In genomic region chr9:100449420-100449819, GRCh38 we compare ENCODE assay signal across 15 cellular contexts. TPM values are rescaled to one million over a fixed set of nuclear protein-coding genes. Genes with fewer than 3 reads are reported as not detected.
DNase-seq lines count a peak whose midpoint lies in the region; ATAC-seq and TF ChIP-seq lines count a peak whose summit lies in the region.
"Had no signal": no experiment of that assay in that cellular context is flagged by ENCODE, and none has a peak within 500 bp of the region (broad histone marks: within the 10 kb centered on the region; RNA-seq: fewer than 3 reads in every experiment).

No MANE protein-coding gene starts in this region.

- no peak overlapping the region for H3K27ac ChIP-seq in smooth muscle cell (ENCODE audit: low read depth)
- H3K27ac ChIP-seq: SJSA1 had no signal

- peaks cover 49% of the 10 kb centered on the region for H4K20me1 ChIP-seq in smooth muscle cell (ENCODE audit: low read depth)

- H3K27me3 ChIP-seq in smooth muscle cell (ENCODE audit: low read depth), result no peaks in the 10 kb centered on the region
- H3K27me3 ChIP-seq: SJSA1, transverse colon had no signal

- peak; percentile 76 for ATAC-seq in GM18907 (IDR thresholded peaks at IDR 0.05; ENCODE audit: unreplicated experiment)
- peak; percentile 66 for ATAC-seq in HG02610 (IDR thresholded peaks at IDR 0.05; ENCODE audit: unreplicated experiment)
- peak; percentile 54 for ATAC-seq in HG03521 (IDR thresholded peaks at IDR 0.05; ENCODE audit: unreplicated experiment)

- 100% methylated on average over 2 of the region's 2 CpGs for WGBS in smooth muscle cell (ENCODE audit: low lambda C conversion rate)

- peaks cover 32% of the 10 kb centered on the region for H3K36me3 ChIP-seq in smooth muscle cell (ENCODE audit: low read depth)
- H3K36me3 ChIP-seq: transverse colon had no signal

- peak; percentile 47 for DNase-seq in GM10248 (ENCODE audit: extremely low spot score)
- no peak for DNase-seq in pons (ENCODE audit: low spot score)
- DNase-seq in NOMO-1 treated with dmso at 0.1 percent for 144 hours (lab: John Stamatoyannopoulos, UW; ENCODE audit: unreplicated experiment), result no peak
- no peak for DNase-seq in smooth muscle cell (lab: John Stamatoyannopoulos, UW; ENCODE audit: unreplicated experiment)
- DNase-seq in LoVo (ENCODE audit: low spot score), result no peak
- DNase-seq: amygdala, naive B cell, NCI-H2081, transverse colon had no signal

- no peaks in the 10 kb centered on the region for H3F3A ChIP-seq in smooth muscle cell (ENCODE audit: low read depth)

- H3K9ac ChIP-seq in smooth muscle cell (ENCODE audit: low read depth), result no peak overlapping the region

- no peak overlapping the region for H2AFZ ChIP-seq in smooth muscle cell (ENCODE audit: low read depth)

- no peak overlapping the region for H3K4me2 ChIP-seq in smooth muscle cell

- H3K4me1 ChIP-seq in smooth muscle cell (ENCODE audit: low read depth), result peaks cover 4% of the 10 kb centered on the region
- H3K4me1 ChIP-seq: SJSA1 had no signal

- CTCF ChIA-PET in GM10248 (lab: Yijun Ruan, JAX), result interaction anchor here (1.9 to 3.2 kb wide), 3 partner anchors 9 to 152 kb away, joined by 7 to 19 read pairs (median 10); no protein-coding TSS in a partner anchor

- no peak overlapping the region for H3K4me3 ChIP-seq in smooth muscle cell
- H3K4me3 ChIP-seq: SJSA1, transverse colon had no signal

- H3K79me2 ChIP-seq in smooth muscle cell (ENCODE audit: low read depth), result peaks cover 41% of the 10 kb centered on the region

- H3K9me3 ChIP-seq in smooth muscle cell (replicated peaks; ENCODE audit: low read depth), result no peaks in the 10 kb centered on the region
- H3K9me3 ChIP-seq: SJSA1, transverse colon had no signal

- TF ChIP-seq CTCF in GM10248 (IDR thresholded peaks at IDR 0.05; ENCODE audit: control extremely low read depth, extremely low read depth, low read depth, missing control alignments) (no peak), smooth muscle cell (IDR thresholded peaks at IDR 0.05; ENCODE audit: borderline replicate concordance, insufficient read depth, poor library complexity, severe bottlenecking) (no peak)

- POLR2A ChIA-PET in GM10248 (lab: Yijun Ruan, JAX), result no interaction called here

RNA-seq across cellular contexts. Expression of gene MSANTD3, which starts 22.5 kb away (rescaled TPM):
- total RNA-seq in smooth muscle cell, result 48.0 and 49.1 TPM in 2 replicates
- 40.4 and 52.9 TPM in 2 replicates for polyA plus RNA-seq in smooth muscle cell

RNA-seq across cellular contexts. Expression of gene TMEFF1, which starts 23.5 kb away (rescaled TPM):
- 1.7 TPM in 1 of 2 replicates, not detected in the other for total RNA-seq in smooth muscle cell
- 1.8 and 2.1 TPM in 2 replicates for polyA plus RNA-seq in smooth muscle cell
- total RNA-seq: HT-29, liver, transverse colon had no signal
- polyA plus RNA-seq: liver had no signal
